Comparison of ENCODE assay signal across 1 cellular context in genomic region chr7:151226875-151227782, GRCh38.
A peak's percentile ranks its signal among the peaks of the same experiment; 100 is the strongest.
TF ChIP-seq lines count a peak whose summit lies in the region.

TSS of gene ABCF2 (minus strand) at chr7:151227205. CDS start at chr7:151226458, 747 bp downstream.

TF ChIP-seq in K562, 482 proteins besides CTCF, POLR2A, EP300 and RAD21 (continued from another document and continues in another):
- no peak for TF ChIP-seq ZFP91 (CRISPR knock-in tag; IDR thresholded peaks at IDR 0.05)
- no peak for TF ChIP-seq NR1H2 (CRISPR knock-in tag; IDR thresholded peaks at IDR 0.05)
- TF ChIP-seq ZC3H8 (IDR thresholded peaks at IDR 0.05) = peak; percentile 18; the same call in 1 of the 2 replicates
- no peak for TF ChIP-seq ARID2 (IDR thresholded peaks at IDR 0.05)
- peak; percentile 97 for TF ChIP-seq ZNF76 (CRISPR knock-in tag; IDR thresholded peaks at IDR 0.05; ENCODE audit: borderline replicate concordance)
- TF ChIP-seq SNIP1 (IDR thresholded peaks at IDR 0.05; ENCODE audit: low read depth) = no peak
- peak; percentile 14; the same call in 1 of the 2 replicates for TF ChIP-seq NFE2 (IDR thresholded peaks at IDR 0.05; ENCODE audit: low read depth)
- no peak for TF ChIP-seq RFX7 (CRISPR knock-in tag; IDR thresholded peaks at IDR 0.05)
- TF ChIP-seq KDM4B (IDR thresholded peaks at IDR 0.05; ENCODE audit: borderline replicate concordance in 2 of 2, low read depth in 1 of 2) = peak in 1 of 2 experiments; percentile 38; a peak in 1 of 4 replicates
- TF ChIP-seq SMAD1 (IDR thresholded peaks at IDR 0.05; ENCODE audit: low read depth, low read length, partially characterized antibody) = no peak
- TF ChIP-seq KAT2B (IDR thresholded peaks at IDR 0.05; ENCODE audit: low read depth, low read length) = no peak
- TF ChIP-seq ZNF41 (CRISPR knock-in tag; conservative IDR thresholded peaks at IDR 0.05) = no peak
- TF ChIP-seq ZNF445 (CRISPR knock-in tag; IDR thresholded peaks at IDR 0.05; ENCODE audit: low read depth) = no peak
- peak; percentile 89 for TF ChIP-seq HMGN3 (IDR thresholded peaks at IDR 0.05; ENCODE audit: borderline replicate concordance, extremely low read depth, insufficient read length, low read depth, low read length)
- peak; percentile 53; the same call in 1 of the 2 replicates for TF ChIP-seq ZNF134 (CRISPR knock-in tag; conservative IDR thresholded peaks at IDR 0.05)
- no peak for TF ChIP-seq TAF15 (IDR thresholded peaks at IDR 0.05; ENCODE audit: low read depth, low read length)
- TF ChIP-seq PHTF2 (CRISPR knock-in tag; IDR thresholded peaks at IDR 0.05) = no peak
- peak; percentile 72 for TF ChIP-seq POLR2AphosphoS5 (IDR thresholded peaks at IDR 0.05; ENCODE audit: control insufficient read depth, insufficient read depth, low read depth, low read length)
- peak; percentile 72 for TF ChIP-seq TAF1 (IDR thresholded peaks at IDR 0.05; ENCODE audit: control insufficient read depth, extremely low read depth, insufficient read depth, low read length, severe bottlenecking)
- no peak; the same call in 1 of the 2 replicates for TF ChIP-seq HMGXB4 (CRISPR knock-in tag; IDR thresholded peaks at IDR 0.05)
- no peak for TF ChIP-seq ZNF282 (CRISPR knock-in tag; IDR thresholded peaks at IDR 0.05)
- TF ChIP-seq AFF4 (CRISPR knock-in tag; IDR thresholded peaks at IDR 0.05) = 0 out of 2 replicates have a peak, but pooled peaks have one; percentile 58
- TF ChIP-seq TAF7 (tag; IDR thresholded peaks at IDR 0.05) = peak; percentile 82
- no peak for TF ChIP-seq ZNF140 (CRISPR knock-in tag; IDR thresholded peaks at IDR 0.05)
- no peak for TF ChIP-seq NFIC (IDR thresholded peaks at IDR 0.05)
- TF ChIP-seq ATF2 (CRISPR knock-in tag; IDR thresholded peaks at IDR 0.05) = no peak
- TF ChIP-seq TFAM (CRISPR knock-in tag; conservative IDR thresholded peaks at IDR 0.05) = no peak
- no peak for TF ChIP-seq ZNF274 (IDR thresholded peaks at IDR 0.05; ENCODE audit: borderline replicate concordance, low read depth, low read length)
- TF ChIP-seq MED1 (CRISPR knock-in tag; IDR thresholded peaks at IDR 0.05; ENCODE audit: borderline replicate concordance) = no peak
- peak; percentile 96 for TF ChIP-seq DIDO1 (tag; IDR thresholded peaks at IDR 0.05; ENCODE audit: low read depth)
- TF ChIP-seq ZHX1 (conservative IDR thresholded peaks at IDR 0.05; ENCODE audit: low read length) = peak; percentile 82; the same call in 1 of the 2 replicates
- TF ChIP-seq KLF16 (IDR thresholded peaks at IDR 0.05) = no peak
- no peak for TF ChIP-seq ZNF584 (CRISPR knock-in tag; IDR thresholded peaks at IDR 0.05; ENCODE audit: low read depth)
- no peak for TF ChIP-seq NCOR1 (IDR thresholded peaks at IDR 0.05)
- no peak for TF ChIP-seq SMARCC2 (IDR thresholded peaks at IDR 0.05; ENCODE audit: low read depth)
- TF ChIP-seq MCM5 (IDR thresholded peaks at IDR 0.05; ENCODE audit: low read depth) = no peak
- TF ChIP-seq LCOR (CRISPR knock-in tag; IDR thresholded peaks at IDR 0.05) = peak; percentile 94
- TF ChIP-seq IRF2 (CRISPR knock-in tag; IDR thresholded peaks at IDR 0.05) = no peak
- TF ChIP-seq ZC3H4 (CRISPR knock-in tag; IDR thresholded peaks at IDR 0.05; ENCODE audit: borderline replicate concordance) = no peak
- TF ChIP-seq CAMTA2 (CRISPR knock-in tag; conservative IDR thresholded peaks at IDR 0.05) = no peak; the same call in 1 of the 2 replicates
- TF ChIP-seq RNF219 (CRISPR knock-in tag; IDR thresholded peaks at IDR 0.05) = no peak
- peak; percentile 83 for TF ChIP-seq SAP30 (IDR thresholded peaks at IDR 0.05; ENCODE audit: borderline replicate concordance, insufficient read depth, low read depth, low read length, poor library complexity, severe bottlenecking)
- no peak for TF ChIP-seq CLOCK (CRISPR knock-in tag; IDR thresholded peaks at IDR 0.05; ENCODE audit: borderline replicate concordance)
- no peak for TF ChIP-seq GATAD2B (IDR thresholded peaks at IDR 0.05; ENCODE audit: borderline replicate concordance)
- TF ChIP-seq ZNF507 (tag; conservative IDR thresholded peaks at IDR 0.05) = no peak
- TF ChIP-seq BRD9 (IDR thresholded peaks at IDR 0.05; ENCODE audit: low read depth, partially characterized antibody) = no peak
- TF ChIP-seq CXXC5 (CRISPR knock-in tag; IDR thresholded peaks at IDR 0.05) = peak; percentile 98
- TF ChIP-seq NFRKB (IDR thresholded peaks at IDR 0.05; ENCODE audit: low read depth) = no peak
